Comparison of ENCODE assay signal across 26 cellular contexts in genomic region chr2:103808814-103809213, GRCh38.
"Had no signal": no experiment of that assay in that cellular context is flagged by ENCODE, and none has a peak within 500 bp of the region (broad histone marks: within the 10 kb centered on the region; RNA-seq: fewer than 3 reads in every experiment).

No MANE protein-coding gene starts in this region.

- H3K36me3 ChIP-seq: gastrocnemius medialis, left lung, prostate gland, right atrium auricular region, sigmoid colon, spleen, thoracic aorta, tibial nerve, upper lobe of left lung had no signal

- H3K4me1 ChIP-seq: gastrocnemius medialis, left lung, prostate gland, right atrium auricular region, sigmoid colon, spleen, tibial nerve, upper lobe of left lung had no signal

- H3K36me3 Mint-ChIP-seq: mesothelial cell of epicardium; naive B cell; stimulated activated memory B cell treated with anti-CD40 and anti-IgM and Interleukin-4, amounts not matched to agents 10 μg/mL and 1 μg/mL and 100 μg/mL, for 72 hours had no signal

- H3K9me3 Mint-ChIP-seq: mesothelial cell of epicardium; nephron; stimulated activated memory B cell treated with anti-CD40 and anti-IgM and Interleukin-4, amounts not matched to agents 10 μg/mL and 1 μg/mL and 100 μg/mL, for 72 hours had no signal

- DNase-seq: dorsolateral prefrontal cortex; effector CD4-positive, alpha-beta T cell; foreskin fibroblast; gastrocnemius medialis; head of caudate nucleus; left cardiac atrium; left lung; mesenchymal stem cell; mucosa of descending colon; naive B cell; nucleus accumbens; sigmoid colon; spleen; stimulated activated CD4-positive, alpha-beta T cell treated with anti-CD3 and anti-CD28 coated beads, Interleukin-4, amount 100 ng/mL, for 4 hours; stimulated activated naive CD8-positive, alpha-beta T cell treated with anti-CD3 and anti-CD28 coated beads, Interleukin-15, Interleukin-2, amounts not matched to agents 100 U/mL and 50 U/mL, for 24 hours; substantia nigra; upper lobe of left lung had no signal

- ATAC-seq: esophagus mucosa; gastrocnemius medialis; left cardiac atrium; left lung; mucosa of descending colon; stimulated activated memory B cell treated with anti-CD40 and anti-IgM and Interleukin-4, amounts not matched to agents 10 μg/mL and 1 μg/mL and 100 μg/mL, for 72 hours; stimulated activated naive CD8-positive, alpha-beta T cell treated with anti-CD3 and anti-CD28 coated beads, Interleukin-15, Interleukin-2, amounts not matched to agents 100 U/mL and 50 U/mL, for 24 hours had no signal

- H3K27me3 ChIP-seq: dorsolateral prefrontal cortex, gastrocnemius medialis, left lung, right atrium auricular region, sigmoid colon, spleen, tibial nerve, upper lobe of left lung had no signal

- H3K27ac ChIP-seq: dorsolateral prefrontal cortex, epithelial cell of prostate, gastrocnemius medialis, left lung, prostate gland, right atrium auricular region, sigmoid colon, spleen, thoracic aorta, tibial nerve, upper lobe of left lung had no signal

- H3K9me3 ChIP-seq: gastrocnemius medialis, mucosa of descending colon, prostate gland, right atrium auricular region, sigmoid colon, thoracic aorta, tibial nerve, upper lobe of left lung had no signal

- H3K4me3 ChIP-seq: dorsolateral prefrontal cortex, gastrocnemius medialis, left lung, mucosa of descending colon, prostate gland, right atrium auricular region, sigmoid colon, spleen, thoracic aorta, tibial nerve, upper lobe of left lung had no signal

- H3K27ac Mint-ChIP-seq: mesothelial cell of epicardium; nephron; stimulated activated memory B cell treated with anti-CD40 and anti-IgM and Interleukin-4, amounts not matched to agents 10 μg/mL and 1 μg/mL and 100 μg/mL, for 72 hours had no signal
